In the genomic region with DNA sequence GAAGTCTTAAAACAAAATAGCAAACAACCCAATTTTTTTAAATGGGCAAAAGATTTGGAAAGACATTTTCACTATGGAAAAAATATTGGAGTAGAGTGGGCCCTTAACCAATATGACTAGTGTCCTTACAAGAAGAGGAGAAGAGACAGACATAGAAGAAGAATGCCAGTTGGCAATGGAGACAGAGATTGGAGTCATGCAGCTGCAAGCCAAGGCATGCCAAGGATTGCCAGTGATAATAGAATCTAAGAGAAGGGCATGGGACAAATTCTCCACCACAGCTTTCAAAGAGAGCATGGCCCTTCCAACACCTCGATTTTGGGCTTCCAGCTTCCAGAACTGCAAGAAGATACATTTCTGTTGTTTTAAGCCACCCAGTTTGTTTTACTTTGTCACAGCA, we compare ENCODE assay signal across 28 cellular contexts.
"Had no signal": no experiment of that assay in that cellular context is flagged by ENCODE, and none has a peak within 500 bp of the region (broad histone marks: within the 10 kb centered on the region; RNA-seq: fewer than 3 reads in every experiment).

No MANE protein-coding gene starts in this region.

- H3K27ac ChIP-seq: ascending aorta, body of pancreas, cardiac muscle cell, KMS-11, SJSA1 had no signal

- H3K27me3 ChIP-seq: ascending aorta, body of pancreas, cardiac muscle cell, SJSA1 had no signal

- H3K4me1 ChIP-seq: SJSA1 had no signal

- H3K4me3 ChIP-seq: ascending aorta, body of pancreas, cardiac muscle cell, SJSA1 had no signal

- ATAC-seq: activated CD8-positive, alpha-beta memory T cell treated with anti-CD3 and anti-CD28 coated beads, Interleukin-2, amount 10 ng/mL, durations not matched to agents 7 days and 5 days; body of pancreas; Panc1; SK-N-SH treated with all-trans-retinoic acid at 6 μM for 48 hours had no signal

- H3K36me3 ChIP-seq: ascending aorta, cardiac muscle cell, SJSA1 had no signal

- H3K9ac ChIP-seq: KMS-11 had no signal

- H3K4me2 ChIP-seq: KMS-11 had no signal

- H3K9me3 ChIP-seq: ascending aorta, SJSA1 had no signal

- DNase-seq: activated B cell treated with CpG ODN at 0.5 μM for 24 hours; activated CD4-positive, alpha-beta T cell treated with anti-CD3 and anti-CD28 coated beads for 1 hour; activated CD4-positive, alpha-beta T cell treated with anti-CD3 and anti-CD28 coated beads, Interleukin-2, amount 10 ng/mL, durations not matched to agents 24 days and 14 days; activated CD4-positive, alpha-beta T cell treated with anti-CD3 and anti-CD28 coated beads, Interleukin-2, amount 50 U/mL, for 48 hours; activated CD8-positive, alpha-beta memory T cell treated with anti-CD3 and anti-CD28 coated beads, Interleukin-2, amount 10 ng/mL, durations not matched to agents 7 days and 5 days; activated effector memory CD4-positive, alpha-beta T cell treated with Interleukin-2 at 50 U/mL for 16 hours; activated naive CD4-positive, alpha-beta T cell; activated T-cell treated with anti-CD3 and anti-CD28 coated beads, Interleukin-2, amount 50 U/mL, for 24 hours; body of pancreas; MM.1S; NCI-H1105 treated with DMSO at 0.1 percent for 48 hours; NCI-H146; NCI-H1930; NCI-H2171; NCI-H226; NCI-H510A treated with DMSO at 0.1 percent for 48 hours; NCI-H69; NK-92 treated with Interleukin-12 subunit alpha and Interleukin-12 subunit beta, amount 100 ng/mL, for 24 hours; OCI-M1; RPMI8226; SHP77; SW 1271 had no signal
